ENCODE assay signal across 1 cellular context in the genomic region with DNA sequence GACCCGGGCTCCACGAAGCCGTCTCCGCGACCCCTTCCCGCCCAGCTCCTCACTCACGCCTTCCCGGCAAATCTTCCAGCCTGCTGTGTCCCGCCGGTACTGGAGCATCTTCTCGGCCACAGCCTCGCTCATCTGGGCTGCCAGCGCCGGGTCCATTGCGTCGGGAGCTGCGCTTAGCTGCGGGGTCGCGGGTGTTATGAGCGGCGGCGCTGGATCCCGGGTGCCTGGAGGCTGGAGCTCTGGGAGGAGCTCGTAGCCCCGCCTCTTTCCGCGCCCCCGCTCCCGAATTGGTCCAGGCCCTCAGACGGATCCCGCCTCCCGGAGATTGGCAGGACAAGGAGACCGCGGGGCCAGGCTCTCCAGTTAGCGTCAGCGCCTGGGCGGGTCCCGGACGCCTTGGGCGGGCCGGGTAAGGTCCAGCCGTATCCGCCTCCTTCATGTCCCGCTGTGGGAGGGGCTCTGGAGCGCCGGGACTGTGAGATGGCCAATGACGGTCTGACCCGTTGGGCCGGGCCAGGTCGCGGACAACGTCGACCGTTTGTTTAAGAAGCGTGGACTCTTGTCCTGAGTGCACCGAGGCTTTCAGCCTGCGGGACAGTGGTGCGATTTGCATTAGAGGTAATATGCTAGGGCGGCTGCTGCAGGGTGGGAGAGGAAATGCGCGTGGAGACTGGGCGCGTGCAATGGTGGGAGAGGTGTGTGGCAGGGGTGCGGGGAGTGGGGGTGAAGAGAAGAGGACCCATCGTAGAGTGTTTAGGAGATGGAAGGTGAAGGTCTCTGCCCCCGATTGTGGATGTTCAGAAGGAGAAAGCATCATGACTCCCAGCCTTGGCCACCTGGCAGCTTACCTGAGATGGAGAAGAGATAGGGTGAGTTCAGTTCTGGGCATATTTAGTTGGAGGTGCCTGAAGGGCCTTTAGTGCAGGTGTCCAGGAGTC.
A peak's percentile ranks its signal among the peaks of the same experiment; 100 is the strongest.
TF ChIP-seq lines count a peak whose summit lies in the region.

A gene with protein sequence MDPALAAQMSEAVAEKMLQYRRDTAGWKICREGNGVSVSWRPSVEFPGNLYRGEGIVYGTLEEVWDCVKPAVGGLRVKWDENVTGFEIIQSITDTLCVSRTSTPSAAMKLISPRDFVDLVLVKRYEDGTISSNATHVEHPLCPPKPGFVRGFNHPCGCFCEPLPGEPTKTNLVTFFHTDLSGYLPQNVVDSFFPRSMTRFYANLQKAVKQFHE (minus strand): TSS at position 198 of the 938 bp plus-strand sequence. CDS start 42 bp downstream, at position 156.

TF ChIP-seq in WTC11, 78 proteins besides CTCF, POLR2A, EP300 and RAD21 (continued from another document):
- TF ChIP-seq, protein P1, sequence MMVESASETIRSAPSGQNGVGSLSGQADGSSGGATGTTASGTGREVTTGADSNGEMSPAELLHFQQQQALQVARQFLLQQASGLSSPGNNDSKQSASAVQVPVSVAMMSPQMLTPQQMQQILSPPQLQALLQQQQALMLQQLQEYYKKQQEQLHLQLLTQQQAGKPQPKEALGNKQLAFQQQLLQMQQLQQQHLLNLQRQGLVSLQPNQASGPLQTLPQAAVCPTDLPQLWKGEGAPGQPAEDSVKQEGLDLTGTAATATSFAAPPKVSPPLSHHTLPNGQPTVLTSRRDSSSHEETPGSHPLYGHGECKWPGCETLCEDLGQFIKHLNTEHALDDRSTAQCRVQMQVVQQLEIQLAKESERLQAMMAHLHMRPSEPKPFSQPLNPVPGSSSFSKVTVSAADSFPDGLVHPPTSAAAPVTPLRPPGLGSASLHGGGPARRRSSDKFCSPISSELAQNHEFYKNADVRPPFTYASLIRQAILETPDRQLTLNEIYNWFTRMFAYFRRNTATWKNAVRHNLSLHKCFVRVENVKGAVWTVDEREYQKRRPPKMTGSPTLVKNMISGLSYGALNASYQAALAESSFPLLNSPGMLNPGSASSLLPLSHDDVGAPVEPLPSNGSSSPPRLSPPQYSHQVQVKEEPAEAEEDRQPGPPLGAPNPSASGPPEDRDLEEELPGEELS (CRISPR knock-in tag; IDR thresholded peaks at IDR 0.05), result peak; percentile 50; the same call in 1 of the 2 replicates
- TF ChIP-seq ESRRA (CRISPR knock-in tag; IDR thresholded peaks at IDR 0.05; ENCODE audit: borderline replicate concordance) (no peak), SP1 (CRISPR knock-in tag; conservative IDR thresholded peaks at IDR 0.05) (peak; percentile 95), TCF7 (CRISPR knock-in tag; IDR thresholded peaks at IDR 0.05; ENCODE audit: low read depth) (no peak), CREB1 (CRISPR knock-in tag; IDR thresholded peaks at IDR 0.05) (no peak), NFYB (CRISPR knock-in tag; conservative IDR thresholded peaks at IDR 0.05; ENCODE audit: low read depth) (peak; percentile 83)
- TF ChIP-seq, protein P2, sequence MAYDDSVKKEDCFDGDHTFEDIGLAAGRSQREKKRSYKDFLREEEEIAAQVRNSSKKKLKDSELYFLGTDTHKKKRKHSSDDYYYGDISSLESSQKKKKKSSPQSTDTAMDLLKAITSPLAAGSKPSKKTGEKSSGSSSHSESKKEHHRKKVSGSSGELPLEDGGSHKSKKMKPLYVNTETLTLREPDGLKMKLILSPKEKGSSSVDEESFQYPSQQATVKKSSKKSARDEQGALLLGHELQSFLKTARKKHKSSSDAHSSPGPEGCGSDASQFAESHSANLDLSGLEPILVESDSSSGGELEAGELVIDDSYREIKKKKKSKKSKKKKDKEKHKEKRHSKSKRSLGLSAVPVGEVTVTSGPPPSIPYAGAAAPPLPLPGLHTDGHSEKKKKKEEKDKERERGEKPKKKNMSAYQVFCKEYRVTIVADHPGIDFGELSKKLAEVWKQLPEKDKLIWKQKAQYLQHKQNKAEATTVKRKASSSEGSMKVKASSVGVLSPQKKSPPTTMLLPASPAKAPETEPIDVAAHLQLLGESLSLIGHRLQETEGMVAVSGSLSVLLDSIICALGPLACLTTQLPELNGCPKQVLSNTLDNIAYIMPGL (CRISPR knock-in tag; IDR thresholded peaks at IDR 0.05), result 0 out of 2 replicates have a peak, but pooled peaks have one; percentile 39
- TF ChIP-seq, protein P3, sequence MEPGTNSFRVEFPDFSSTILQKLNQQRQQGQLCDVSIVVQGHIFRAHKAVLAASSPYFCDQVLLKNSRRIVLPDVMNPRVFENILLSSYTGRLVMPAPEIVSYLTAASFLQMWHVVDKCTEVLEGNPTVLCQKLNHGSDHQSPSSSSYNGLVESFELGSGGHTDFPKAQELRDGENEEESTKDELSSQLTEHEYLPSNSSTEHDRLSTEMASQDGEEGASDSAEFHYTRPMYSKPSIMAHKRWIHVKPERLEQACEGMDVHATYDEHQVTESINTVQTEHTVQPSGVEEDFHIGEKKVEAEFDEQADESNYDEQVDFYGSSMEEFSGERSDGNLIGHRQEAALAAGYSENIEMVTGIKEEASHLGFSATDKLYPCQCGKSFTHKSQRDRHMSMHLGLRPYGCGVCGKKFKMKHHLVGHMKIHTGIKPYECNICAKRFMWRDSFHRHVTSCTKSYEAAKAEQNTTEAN (CRISPR knock-in tag; IDR thresholded peaks at IDR 0.05), result no peak
- TF ChIP-seq, protein P4, sequence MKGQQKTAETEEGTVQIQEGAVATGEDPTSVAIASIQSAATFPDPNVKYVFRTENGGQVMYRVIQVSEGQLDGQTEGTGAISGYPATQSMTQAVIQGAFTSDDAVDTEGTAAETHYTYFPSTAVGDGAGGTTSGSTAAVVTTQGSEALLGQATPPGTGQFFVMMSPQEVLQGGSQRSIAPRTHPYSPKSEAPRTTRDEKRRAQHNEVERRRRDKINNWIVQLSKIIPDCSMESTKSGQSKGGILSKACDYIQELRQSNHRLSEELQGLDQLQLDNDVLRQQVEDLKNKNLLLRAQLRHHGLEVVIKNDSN (CRISPR knock-in tag; IDR thresholded peaks at IDR 0.05), result 0 out of 2 replicates have a peak, but pooled peaks have one; percentile 10
